8 cellular contexts compared by ENCODE assay signal in the genomic region with DNA sequence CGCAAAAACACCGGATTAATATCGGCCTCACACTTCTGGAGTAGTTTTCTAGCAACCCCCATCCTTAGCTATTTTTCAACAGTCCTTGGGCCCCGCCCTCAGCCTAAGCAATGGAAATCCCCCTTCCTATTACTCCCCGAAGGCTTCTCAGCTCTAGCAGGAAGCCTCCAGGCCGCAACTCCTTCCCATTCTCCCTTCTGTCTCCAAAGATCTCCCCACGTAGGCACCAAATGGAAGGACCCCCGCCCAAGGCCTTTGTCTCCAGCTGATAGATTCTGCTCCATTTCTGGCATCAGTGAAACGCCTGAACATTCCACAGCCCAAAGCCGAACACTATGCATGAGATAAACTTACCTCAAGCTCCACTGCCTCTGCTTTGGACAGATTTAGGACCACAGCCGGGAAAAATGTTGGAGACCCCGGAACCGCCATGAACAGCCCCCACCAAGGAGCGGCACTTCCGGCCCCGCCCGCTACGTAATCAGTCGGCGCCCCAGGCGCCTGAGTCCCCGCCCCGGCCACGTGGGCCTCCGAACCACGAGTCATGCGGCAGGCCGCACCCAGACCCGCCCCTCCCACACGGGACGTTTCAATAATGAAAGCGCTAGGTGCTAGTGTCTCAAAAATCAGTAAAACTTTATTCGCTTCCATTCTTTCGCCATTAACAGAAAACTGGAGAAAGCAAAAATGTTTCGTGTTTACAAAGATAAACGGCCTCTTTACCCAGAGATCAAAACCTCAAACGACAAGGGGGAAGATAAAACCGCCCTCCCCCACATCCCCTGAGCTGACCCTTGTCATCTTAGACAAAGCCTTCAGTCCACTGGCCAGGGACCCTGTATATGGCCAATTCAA. TPM values are rescaled to one million over a fixed set of nuclear protein-coding genes. Genes with fewer than 3 reads are reported as not detected.
DNase-seq lines count a peak whose midpoint lies in the region; ATAC-seq and TF ChIP-seq lines count a peak whose summit lies in the region.

A gene (minus strand): TSS at position 468 of the 855 bp plus-strand sequence. CDS start 611 bp downstream, outside the sequence.

- H3K4me1 Mint-ChIP-seq in activated naive CD4-positive, alpha-beta T cell treated with anti-CD3 and anti-CD28 coated beads for 36 hours (ENCODE audit: low read depth): peaks cover 27% of the 10 kb centered on the region

- 1 to 2% methylated on average over 12 to 14 of the region's 38 CpGs for WGBS in gastroesophageal sphincter (ENCODE audit: low coverage in 1 of 2), 2 donors

- no peak for TF ChIP-seq EP300 in gastroesophageal sphincter (IDR thresholded peaks at IDR 0.05)

- peaks cover 7 to 46% (median 7%) of the 10 kb centered on the region in 3 donors for H3K4me1 ChIP-seq in gastroesophageal sphincter
- H3K4me1 ChIP-seq in neutrophil (ENCODE audit: control insufficient read depth in 1 of 2, insufficient read depth in 1 of 2, low read depth in 1 of 2, low read length in 1 of 2): peaks cover 13 to 16% of the 10 kb centered on the region in 2 experiments

- peaks cover 36% of the 10 kb centered on the region for H3K36me3 Mint-ChIP-seq in activated naive CD4-positive, alpha-beta T cell treated with anti-CD3 and anti-CD28 coated beads for 36 hours (ENCODE audit: low read depth)

- intact Hi-C loops in activated naive CD4-positive, alpha-beta T cell treated with anti-CD3 and anti-CD28 coated beads for 36 hours (cut with micrococcal nuclease): loop anchor here (1.0 kb wide), 7 partner anchors 30 to 370 kb away; a partner anchor contains a TSS

- TF ChIP-seq CTCF in HFF-Myc (IDR thresholded peaks at IDR 0.05; ENCODE audit: low read depth, low read length, missing control alignments): no peak
- TF ChIP-seq CTCF in gastroesophageal sphincter (IDR thresholded peaks at IDR 0.05): peak in 1 of 4 experiments; percentile 21
- TF ChIP-seq CTCF in neutrophil (IDR thresholded peaks at IDR 0.05): no peak
- no peak for TF ChIP-seq CTCF in subcutaneous adipose tissue (IDR thresholded peaks at IDR 0.05; ENCODE audit: low read depth)

- H3K9me3 ChIP-seq in gastroesophageal sphincter: no peaks in the 10 kb centered on the region
- H3K9me3 ChIP-seq in neutrophil: no peaks in the 10 kb centered on the region

- H3K27me3 Mint-ChIP-seq in activated naive CD4-positive, alpha-beta T cell treated with anti-CD3 and anti-CD28 coated beads for 36 hours (ENCODE audit: low read depth): no peaks in the 10 kb centered on the region

- no peaks in the 10 kb centered on the region for H3K9me3 Mint-ChIP-seq in activated naive CD4-positive, alpha-beta T cell treated with anti-CD3 and anti-CD28 coated beads for 36 hours

- peak; percentile 99 for ATAC-seq in gastroesophageal sphincter

- peak; percentile 77 for DNase-seq in GM04504 (ENCODE audit: low read depth)
- DNase-seq in HFF-Myc (ENCODE audit: extremely low read depth, low read depth): peak; percentile 49
- DNase-seq in MV-4-11 (lab: John Stamatoyannopoulos, UW): peak; percentile 88
- peak; percentile 87 for DNase-seq in SK-N-DZ (ENCODE audit: low spot score)
- peak; percentile 96 for DNase-seq in activated naive CD4-positive, alpha-beta T cell treated with anti-CD3 and anti-CD28 coated beads for 36 hours

- H3K27ac Mint-ChIP-seq in activated naive CD4-positive, alpha-beta T cell treated with anti-CD3 and anti-CD28 coated beads for 36 hours: peak within 1 kb of the TSS; percentile 99

- CTCF ChIA-PET in activated naive CD4-positive, alpha-beta T cell treated with anti-CD3 and anti-CD28 coated beads for 36 hours (lab: Charles Lee): interaction anchor here (1.2 to 1.7 kb wide), 2 partner anchors 44 to 370 kb away, joined by 3 to 7 read pairs; no protein-coding TSS in a partner anchor

- H3K27me3 ChIP-seq in gastroesophageal sphincter (no peaks in the 10 kb centered on the region), neutrophil (no peaks in the 10 kb centered on the region)

- H3K27ac ChIP-seq in gastroesophageal sphincter (peak within 1 kb of the TSS; percentile 87 to 99 (median 90)), neutrophil (peak within 1 kb of the TSS; percentile 72)

- H3K4me3 Mint-ChIP-seq in activated naive CD4-positive, alpha-beta T cell treated with anti-CD3 and anti-CD28 coated beads for 36 hours: peak within 1 kb of the TSS; percentile 98

- peaks cover 13 to 71% of the 10 kb centered on the region in 2 donors for H3K36me3 ChIP-seq in gastroesophageal sphincter
- H3K36me3 ChIP-seq in neutrophil: peaks cover 77% of the 10 kb centered on the region

- H3K4me3 ChIP-seq in HFF-Myc (replicated peaks; ENCODE audit: low read depth, low read length) (peak within 1 kb of the TSS; percentile 89), gastroesophageal sphincter (peak within 1 kb of the TSS; percentile 71 to 99), neutrophil (ENCODE audit: low read depth in 1 of 2, low read length in 1 of 2) (peak within 1 kb of the TSS; percentile 66 to 88)

- peak; percentile 50 to 59 for TF ChIP-seq POLR2A in gastroesophageal sphincter (IDR thresholded peaks at IDR 0.05)

RNA-seq across cellular contexts. Expression of the gene that starts here (rescaled TPM):
- polyA plus RNA-seq in SK-N-DZ (2014; cell fraction: cytosol; rRNA removed): 52.1 and 55.4 TPM in 2 replicates
- 17.7 and 18.0 TPM in 2 replicates for polyA plus RNA-seq in SK-N-DZ (2014; cell fraction: nucleus; rRNA removed)
- 10 to 100 TPM; 42.1 to 43.9 TPM for total RNA-seq in activated naive CD4-positive, alpha-beta T cell treated with anti-CD3 and anti-CD28 coated beads for 36 hours
- total RNA-seq in gastroesophageal sphincter: 10 to 100 TPM; 13.3 to 26.0 (median 20.5) TPM
- 10 to 100 TPM; 23.5 to 38.8 (median 31.1) TPM for total RNA-seq in subcutaneous adipose tissue

Comparison
In these comparisons a context has a peak if more than half of its experiments do, and no peak if none do; other contexts are left out.
1. Peak in every context shown above with its lines: DNase-seq, ATAC-seq, H3K4me3 ChIP-seq and H3K27ac ChIP-seq.